30 cellular contexts compared by ENCODE assay signal in genomic region chr12:32016680-32017482, GRCh38. TPM values are rescaled to one million over a fixed set of nuclear protein-coding genes. Genes with fewer than 3 reads are reported as not detected.
DNase-seq lines count a peak whose midpoint lies in the region; ATAC-seq, FAIRE-seq and TF ChIP-seq lines count a peak whose summit lies in the region.
"Had no signal": no experiment of that assay in that cellular context is flagged by ENCODE, and none has a peak within 500 bp of the region (broad histone marks: within the 10 kb centered on the region; RNA-seq: fewer than 3 reads in every experiment).

No MANE protein-coding gene starts in this region.

- no peak overlapping the region for H3K4me2 ChIP-seq in H1 (ENCODE audit: insufficient read depth in 1 of 2, low read depth in 2 of 2, low read length in 2 of 2)

- no peaks in the 10 kb centered on the region for H3K23me2 ChIP-seq in H1 (ENCODE audit: low read depth, low read length)

- no peak for TF ChIP-seq RAD21 in H1 (IDR thresholded peaks at IDR 0.05 in 1 of 2, conservative IDR thresholded peaks at IDR 0.05 in 1 of 2; ENCODE audit: low read depth in 2 of 2, low read length in 2 of 2)

- H3K4me3 ChIP-seq in H1 (ENCODE audit: extremely low read depth in 1 of 4, insufficient read depth in 2 of 4, low read depth in 3 of 4, low read length in 4 of 4) (no peak overlapping the region), vagina (no peak overlapping the region)
- H3K4me3 ChIP-seq: K562 had no signal

- H3K23ac ChIP-seq in H1 (ENCODE audit: insufficient read length), result no peak overlapping the region

- peaks cover 2 to 12% (median 9%) of the 10 kb centered on the region in 4 experiments for H3K4me1 ChIP-seq in H1 (replicated peaks in 1 of 4; ENCODE audit: control insufficient read depth in 3 of 4, insufficient read depth in 4 of 4, low read length in 3 of 4)
- no peaks in the 10 kb centered on the region for H3K4me1 ChIP-seq in vagina
- H3K4me1 ChIP-seq: BE2C had no signal

- TF ChIP-seq POLR2A in H1 (IDR thresholded peaks at IDR 0.05; ENCODE audit: control extremely low read depth in 1 of 2, low read depth in 2 of 2, low read length in 2 of 2), result no peak
- TF ChIP-seq POLR2A in vagina (IDR thresholded peaks at IDR 0.05), result no peak

- H2BK12ac ChIP-seq in H1 (ENCODE audit: low read depth, low read length), result peak overlapping the region; percentile 91; the same call in 1 of the 2 replicates

- no peak overlapping the region for H3K9ac ChIP-seq in H1 (replicated peaks in 1 of 4; ENCODE audit: extremely low read depth in 1 of 4, low read depth in 3 of 4, low read length in 3 of 4)

- H2BK120ac ChIP-seq in H1 (replicated peaks; ENCODE audit: low read depth, low read length), result peak overlapping the region; percentile 92

- no peaks in the 10 kb centered on the region for H3K79me2 ChIP-seq in H1 (ENCODE audit: control insufficient read depth in 1 of 2, insufficient read depth in 2 of 2, low read length in 2 of 2)

- H2BK20ac ChIP-seq in H1 (ENCODE audit: low read length), result peak overlapping the region; percentile 89

- no peak; a peak in 1 of 3 replicates for TF ChIP-seq EP300 in H1 (IDR thresholded peaks at IDR 0.05; ENCODE audit: borderline replicate concordance in 1 of 2, low read depth in 2 of 2, low read length in 2 of 2)

- H4K20me1 ChIP-seq in H1 (replicated peaks in 1 of 2; ENCODE audit: control insufficient read depth in 1 of 2, insufficient read depth in 2 of 2, low read length in 2 of 2), result no peaks in the 10 kb centered on the region

- intact Hi-C loops in vagina (cut with DNase I), result no loop called here

- H3K9me3 ChIP-seq in H1 (ENCODE audit: insufficient read depth in 2 of 2, low read depth in 1 of 2, low read length in 1 of 2) (peaks cover 0 to 3% of the 10 kb centered on the region in 2 experiments; a peak in 1 of 4 replicates), vagina (no peaks in the 10 kb centered on the region)
- H3K9me3 ChIP-seq: BE2C had no signal

- 0 out of 2 replicates have a peak overlapping the region, but pooled peaks have one; percentile 34 for H2AK5ac ChIP-seq in H1 (ENCODE audit: low read depth, low read length)

- no peak overlapping the region for H2AFZ ChIP-seq in H1 (ENCODE audit: low read length)

- TF ChIP-seq CTCF in H1 (IDR thresholded peaks at IDR 0.05; ENCODE audit: control extremely low read depth in 1 of 3, insufficient read depth in 1 of 3, low read depth in 1 of 3, low read length in 3 of 3) (no peak), vagina (IDR thresholded peaks at IDR 0.05) (no peak)

- H3K56ac ChIP-seq in H1 (replicated peaks; ENCODE audit: insufficient read length, low read depth, low read length), result no peak overlapping the region

- no peak overlapping the region for H3K4ac ChIP-seq in H1 (replicated peaks; ENCODE audit: insufficient read length, low read depth, low read length)

- no peak overlapping the region for H3K14ac ChIP-seq in H1 (ENCODE audit: insufficient read length)

- H2BK5ac ChIP-seq in H1 (ENCODE audit: low read depth, low read length), result peak overlapping the region; percentile 92; the same call in 1 of the 2 replicates

- H2BK15ac ChIP-seq in H1 (ENCODE audit: low read length), result no peak overlapping the region

- no peaks in the 10 kb centered on the region for H3K36me3 ChIP-seq in H1 (ENCODE audit: control insufficient read depth in 2 of 4, insufficient read depth in 4 of 4, low read length in 3 of 4)
- no peaks in the 10 kb centered on the region for H3K36me3 ChIP-seq in vagina
- H3K36me3 ChIP-seq: BE2C had no signal

- H3K27me3 ChIP-seq in H1 (replicated peaks in 1 of 4; ENCODE audit: control insufficient read depth in 3 of 4, extremely low read depth in 1 of 4, insufficient read depth in 3 of 4, low read length in 3 of 4) (no peaks in the 10 kb centered on the region), vagina (no peaks in the 10 kb centered on the region)
- H3K27me3 ChIP-seq: BE2C had no signal

- peak; percentile 12 for DNase-seq in activated CD4-positive, CD25-positive, alpha-beta regulatory T cell treated with anti-CD3 and anti-CD28 coated beads, Interleukin-2, amount 50 U/mL, for 72 hours
- DNase-seq in activated CD4-positive, CD25-positive, alpha-beta regulatory T cell (lab: John Stamatoyannopoulos, UW), result no peak
- DNase-seq in H1 (ENCODE audit: low read depth in 1 of 2, low spot score in 2 of 2) (no peak), iPS-NIHi11 (ENCODE audit: low spot score) (peak; percentile 23), mucosa of gallbladder (ENCODE audit: low spot score) (no peak), retina (no peak), vagina (ENCODE audit: extremely low spot score in 2 of 2) (no peak)
- DNase-seq: ACHN; BE2C; CD8-positive, alpha-beta memory T cell; DMS 273 treated with DMSO at 0.1 percent for 48 hours; DMS79 treated with DMSO at 0.1 percent for 48 hours; GF-D8; GOT3; Kasumi-1; MV-4-11; NCI-H1105; NCI-H146; NCI-H1930; NCI-H446 treated with DMSO at 0.1 percent for 48 hours; NCI-H526; NCI-H82; NK-92 treated with Interleukin-12 subunit alpha and Interleukin-12 subunit beta, amount 100 ng/mL, for 24 hours; SHP77 had no signal

- peak overlapping the region; percentile 91 for H3K18ac ChIP-seq in H1 (ENCODE audit: extremely low read depth, low read length)

- no peak for ATAC-seq in GM18502 (IDR thresholded peaks at IDR 0.05; ENCODE audit: poor library complexity, unreplicated experiment)
- ATAC-seq: K562 had no signal

- CTCF ChIA-PET in H1 (lab: Charles Lee; ENCODE audit: partially characterized antibody), result no interaction called here

- no peak overlapping the region for H4K8ac ChIP-seq in H1 (ENCODE audit: extremely low read depth, insufficient read depth, low read length)

- 57% methylated on average over 3 of the region's 3 CpGs; no CpG with 5 or more reads in 1 of the 2 experiments for WGBS in H1 (ENCODE audit: extremely low coverage in 1 of 2, insufficient coverage in 1 of 2, insufficient read length in 1 of 2, insufficient replicate concordance in 2 of 2, low coverage in 1 of 2, low lambda C conversion rate in 2 of 2, missing lambda C conversion rate in 1 of 2), 2 experiments

- no peaks in the 10 kb centered on the region for H3K79me1 ChIP-seq in H1 (ENCODE audit: low read depth, low read length)

- POLR2A ChIA-PET in H1 (lab: Charles Lee; ENCODE audit: partially characterized antibody), result interaction anchor here (2.1 kb wide), 1 partner anchor 14 kb away, joined by 7 read pairs; no protein-coding TSS in a partner anchor

- H4K5ac ChIP-seq in H1 (ENCODE audit: insufficient read length, low read depth, low read length), result peak overlapping the region; percentile 74

- no peak overlapping the region for H4K91ac ChIP-seq in H1 (replicated peaks; ENCODE audit: insufficient read length, low read length)

- no peak for FAIRE-seq in H1 (lab: Jason Lieb, UNC)
- FAIRE-seq: GM12891, K562 had no signal

- H3K27ac ChIP-seq in H1 (ENCODE audit: low read depth, low read length) (no peak overlapping the region), vagina (no peak overlapping the region)
- H3K27ac ChIP-seq: 22Rv1, HL-60, RWPE1 had no signal

TF ChIP-seq in H1, 55 proteins besides CTCF, POLR2A, EP300 and RAD21 (continues in another document):
- TF ChIP-seq TBP (IDR thresholded peaks at IDR 0.05; ENCODE audit: low read depth, low read length), result peak; percentile 48; the same call in 1 of the 2 replicates

RNA-seq across cellular contexts. Expression of gene RESF1, which starts 57.7 kb away (rescaled TPM):
- total RNA-seq in H1 (2021; fragmentation: NEBNext Ultra II Directional; extraction: Animal tissue kit (Norgen Biotek cat#: 25700)), result 116 and 128 TPM in 2 replicates
- 49.4 and 64.3 TPM in 2 replicates for polyA plus RNA-seq in H1 (2011; rRNA removed)
- polyA plus RNA-seq in H1 (2011; cell fraction: cytosol; rRNA removed), result 76.6 TPM
- 46.7 TPM for polyA plus RNA-seq in H1 (2011; cell fraction: nucleus; rRNA removed)
- polyA plus RNA-seq in H1 (2012, experiment 1 of 2), result 28.8 to 56.1 TPM (median 37.4 TPM) in 4 replicates
- 6.4 TPM for polyA plus RNA-seq in H1 (2012, experiment 2 of 2)
- 113 TPM for polyA plus RNA-seq in H1 (2013, experiment 1 of 2)
- polyA plus RNA-seq in H1 (2013, experiment 2 of 2), result 99.4 TPM
- polyA minus RNA-seq in H1 (2011; rRNA and poly(A)+ RNA removed), result 141 and 220 TPM in 2 replicates
- polyA minus RNA-seq in H1 (2011; cell fraction: cytosol; rRNA and poly(A)+ RNA removed), result 61.0 TPM
- 332 TPM for polyA minus RNA-seq in H1 (2011; cell fraction: nucleus; rRNA and poly(A)+ RNA removed)
- total RNA-seq in mucosa of gallbladder (66.1 TPM), vagina (76.1 TPM)

Comparison
In these comparisons a context has a peak if more than half of its experiments do, and no peak if none do; other contexts are left out.
1. DNase-seq: peak in activated CD4-positive, CD25-positive, alpha-beta regulatory T cell treated with anti-CD3 and anti-CD28 coated beads, Interleukin-2, amount 50 U/mL, for 72 hours (single experiment) and iPS-NIHi11 (single experiment); none in activated CD4-positive, CD25-positive, alpha-beta regulatory T cell (0 of 4), H1 (0 of 2), mucosa of gallbladder (single experiment), retina (single experiment) and vagina (0 of 2).